ENCODE assay signal across 8 cellular contexts in genomic region chr22:19178659-19179471, GRCh38. TPM values are rescaled to one million over a fixed set of nuclear protein-coding genes. Genes with fewer than 3 reads are reported as not detected.
A peak's percentile ranks its signal among the peaks of the same experiment; 100 is the strongest.
DNase-seq lines count a peak whose midpoint lies in the region.

Gene SLC25A1 (minus strand): TSS chr22:19178736. CDS start chr22:19178673, 63 bp downstream.

- H3K4me3 ChIP-seq in H7 (ENCODE audit: insufficient read depth, low read depth, low read length) (peak within 1 kb of the TSS; percentile 87), SK-N-MC (peak within 1 kb of the TSS; percentile 89)

- H3K36me3 ChIP-seq in ES-I3 (ENCODE audit: insufficient read depth, low read length) = no peaks in the 10 kb centered on the region; the same call in 1 of the 2 replicates
- H3K36me3 ChIP-seq in H7 (replicated peaks; ENCODE audit: control insufficient read depth, insufficient read depth, low read length) = peaks cover 6% of the 10 kb centered on the region
- no peaks in the 10 kb centered on the region; the same call in 1 of the 2 replicates for H3K36me3 ChIP-seq in SK-N-MC (ENCODE audit: insufficient read depth, low read length)

- H3K27me3 ChIP-seq in H7 (ENCODE audit: control insufficient read depth, insufficient read depth, low read length) = no peaks in the 10 kb centered on the region

- H3K36me3 Mint-ChIP-seq in activated naive CD4-positive, alpha-beta T cell treated with anti-CD3 and anti-CD28 coated beads, Interleukin-2, amount 10 ng/mL, durations not matched to agents 7 days and 5 days = peaks cover 1% of the 10 kb centered on the region

- peaks cover 34% of the 10 kb centered on the region for H3K4me1 ChIP-seq in ES-I3 (ENCODE audit: insufficient read depth, low read length)

- CTCF ChIA-PET in activated naive CD4-positive, alpha-beta T cell treated with anti-CD3 and anti-CD28 coated beads, Interleukin-2, amount 10 ng/mL, durations not matched to agents 7 days and 5 days (lab: Charles Lee) = interaction anchor here (1.0 to 1.6 kb wide), 7 partner anchors 50 to 451 kb away, joined by 3 to 9 read pairs (median 5); no protein-coding TSS in a partner anchor

- H3K27ac ChIP-seq in SK-N-MC (no peak within 1 kb of the TSS), substantia nigra (ENCODE audit: low read depth, low read length, poor library complexity, severe bottlenecking) (peak within 1 kb of the TSS; percentile 75)

- no peaks in the 10 kb centered on the region for H3K9me3 Mint-ChIP-seq in activated naive CD4-positive, alpha-beta T cell treated with anti-CD3 and anti-CD28 coated beads, Interleukin-2, amount 10 ng/mL, durations not matched to agents 7 days and 5 days

- H3K9ac ChIP-seq in ES-I3 (ENCODE audit: low read depth, low read length) (peak within 1 kb of the TSS; percentile 68), SK-N-MC (ENCODE audit: insufficient read length) (peak within 1 kb of the TSS; percentile 77)

- H3K27ac Mint-ChIP-seq in activated naive CD4-positive, alpha-beta T cell treated with anti-CD3 and anti-CD28 coated beads, Interleukin-2, amount 10 ng/mL, durations not matched to agents 7 days and 5 days = peak within 1 kb of the TSS; percentile 75

- peaks cover 21% of the 10 kb centered on the region for H3K27me3 Mint-ChIP-seq in activated naive CD4-positive, alpha-beta T cell treated with anti-CD3 and anti-CD28 coated beads, Interleukin-2, amount 10 ng/mL, durations not matched to agents 7 days and 5 days

- DNase-seq in H7 (peak; percentile 99), M059J (ENCODE audit: low read depth) (peak; percentile 77), SK-N-MC (ENCODE audit: low read depth, low spot score) (no peak), germinal center (ENCODE audit: low spot score) (peak; percentile 90), nucleus accumbens (lab: John Stamatoyannopoulos, UW) (peak; percentile 12 to 96 (median 82)), substantia nigra (lab: John Stamatoyannopoulos, UW) (peak in 48 of 49 donors; percentile 45 to 96 (median 83))
- peak; percentile 89 for DNase-seq in activated naive CD4-positive, alpha-beta T cell treated with anti-CD3 and anti-CD28 coated beads, Interleukin-2, amount 10 ng/mL, durations not matched to agents 7 days and 5 days

- H3K9me3 ChIP-seq in ES-I3 (ENCODE audit: control insufficient read depth, insufficient read depth, low read length) (no peaks in the 10 kb centered on the region), SK-N-MC (ENCODE audit: low read depth, low read length) (no peaks in the 10 kb centered on the region)

- H3K4me3 Mint-ChIP-seq in activated naive CD4-positive, alpha-beta T cell treated with anti-CD3 and anti-CD28 coated beads, Interleukin-2, amount 10 ng/mL, durations not matched to agents 7 days and 5 days = peak within 1 kb of the TSS; percentile 75

- H3K4me1 Mint-ChIP-seq in activated naive CD4-positive, alpha-beta T cell treated with anti-CD3 and anti-CD28 coated beads, Interleukin-2, amount 10 ng/mL, durations not matched to agents 7 days and 5 days = peaks cover 31% of the 10 kb centered on the region

RNA-seq across cellular contexts. Expression of gene SLC25A1, which starts in this region (rescaled TPM):
- total RNA-seq in H7 (2014; rRNA removed; shearing (Covaris generic)) = 171 and 188 TPM in 2 replicates
- 109 and 121 TPM in 2 replicates for total RNA-seq in M059J (2014; rRNA removed; shearing (Covaris generic))
